ENCODE assay signal across 23 cellular contexts in genomic region chr6:109125504-109125903, GRCh38.
"Had no signal": no experiment of that assay in that cellular context is flagged by ENCODE, and none has a peak within 500 bp of the region (broad histone marks: within the 10 kb centered on the region; RNA-seq: fewer than 3 reads in every experiment).

No MANE protein-coding gene starts in this region.

- DNase-seq: IMR-90, Kasumi-1, MM.1S, NCI-H1092 treated with DMSO at 0.1 percent for 48 hours, NCI-H1436, NCI-H187, NCI-H2029, NCI-H2081 treated with DMSO at 0.1 percent for 48 hours, NCI-H2171, NCI-H226, NCI-H446, NCI-H510A, NCI-H524 treated with DMSO at 0.1 percent for 48 hours, NCI-H69, NCI-H774, PC-3, SHP77 treated with DMSO at 0.1 percent for 48 hours, SW 1271 had no signal

- H3K27me3 ChIP-seq: SJCRH30 had no signal

- FAIRE-seq: HepG2 had no signal

- H3K4me3 ChIP-seq: SJCRH30 had no signal

- H3K9me3 ChIP-seq: SJCRH30 had no signal

- ATAC-seq: HepG2, Panc1, PC-3, Right ventricle myocardium inferior had no signal

- H3K27ac ChIP-seq: KMS-11, SJCRH30 had no signal

- H3K36me3 ChIP-seq: SJCRH30 had no signal
